17 cellular contexts compared by ENCODE assay signal in genomic region chr16:51031598-51031997, GRCh38.
"Had no signal": no experiment of that assay in that cellular context is flagged by ENCODE, and none has a peak within 500 bp of the region (broad histone marks: within the 10 kb centered on the region; RNA-seq: fewer than 3 reads in every experiment).

No MANE protein-coding gene starts in this region.

- H3K27me3 ChIP-seq: esophagus squamous epithelium, gastroesophageal sphincter, ovary, suprapubic skin, thyroid gland had no signal

- H3K4me2 ChIP-seq: smooth muscle cell had no signal

- DNase-seq: dermis blood vessel endothelial cell; esophagus squamous epithelium; foreskin fibroblast; glutamatergic neuron; islet precursor cell; mammary epithelial cell; naive thymus-derived CD4-positive, alpha-beta T cell; ovary; right cardiac atrium; stimulated activated CD4-positive, alpha-beta T cell treated with anti-CD3 and anti-CD28 coated beads, Interleukin-4, amount 100 ng/mL, for 1 hour; stimulated activated CD8-positive, alpha-beta memory T cell treated with anti-CD3 and anti-CD28 coated beads, Interleukin-4, amount 100 ng/mL, for 48 hours; stimulated activated naive CD8-positive, alpha-beta T cell treated with anti-CD3 and anti-CD28 coated beads, Interleukin-15, Interleukin-2, amounts not matched to agents 100 U/mL and 50 U/mL, for 24 hours; thyroid gland had no signal

- H3K9me3 ChIP-seq: esophagus squamous epithelium, gastroesophageal sphincter, ovary, suprapubic skin, thyroid gland had no signal

- H3K36me3 ChIP-seq: esophagus squamous epithelium, gastroesophageal sphincter, ovary, suprapubic skin, thyroid gland had no signal

- H3K4me3 ChIP-seq: esophagus squamous epithelium, gastroesophageal sphincter, ovary, smooth muscle cell, suprapubic skin, thyroid gland had no signal

- H3K4me1 ChIP-seq: esophagus squamous epithelium, suprapubic skin, thyroid gland had no signal

- H3K27ac ChIP-seq: esophagus squamous epithelium, gastroesophageal sphincter, ovary, suprapubic skin, thyroid gland had no signal

- FAIRE-seq: urothelium cell line had no signal
